8 cellular contexts compared by ENCODE assay signal in the genomic region with DNA sequence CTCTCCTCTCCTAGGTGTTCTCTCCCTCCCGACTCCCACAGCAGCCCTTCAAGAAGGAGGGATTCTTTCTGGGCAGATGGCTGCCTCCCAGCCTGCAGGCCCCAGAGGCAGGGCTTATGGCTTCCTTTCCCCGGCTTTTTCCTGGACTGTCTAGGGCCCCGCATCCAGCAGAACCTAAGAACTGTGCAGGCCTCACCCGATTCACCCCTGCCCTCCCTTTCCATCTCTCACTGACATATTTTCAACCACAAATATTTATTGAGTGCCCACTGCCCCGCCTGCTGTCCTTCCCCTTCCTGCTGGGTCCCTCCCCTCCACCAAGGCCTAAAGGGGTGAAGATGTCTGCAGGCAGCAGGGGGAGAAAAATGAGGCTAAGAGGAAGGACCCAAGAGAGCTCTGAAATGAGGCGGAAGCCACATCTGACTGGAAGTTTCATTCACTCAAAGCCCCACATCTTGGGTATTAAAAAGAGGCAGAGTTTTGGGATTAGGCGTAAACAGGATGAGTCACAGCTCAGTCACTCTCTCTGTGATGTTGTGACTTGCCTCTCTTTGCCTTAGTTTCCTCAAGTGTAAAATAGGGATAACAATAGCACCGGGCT. TPM values are rescaled to one million over a fixed set of nuclear protein-coding genes. Genes with fewer than 3 reads are reported as not detected.
DNase-seq lines count a peak whose midpoint lies in the region; ATAC-seq, FAIRE-seq and TF ChIP-seq lines count a peak whose summit lies in the region.

No MANE protein-coding gene starts in this region.

- H3K4me1 ChIP-seq in A673 (ENCODE audit: insufficient read depth, low read length, poor library complexity, severe bottlenecking) = peaks cover 12% of the 10 kb centered on the region
- H3K4me1 ChIP-seq in mucosa of stomach (ENCODE audit: control insufficient read depth, insufficient read depth, low read length) = peaks cover 71% of the 10 kb centered on the region

- H3K9ac ChIP-seq in mucosa of stomach (ENCODE audit: low read length) = peak overlapping the region; percentile 91

- H3K4me3 ChIP-seq in A673 (ENCODE audit: low read depth, low read length, poor library complexity, severe bottlenecking) = no peak overlapping the region
- H3K4me3 ChIP-seq in bronchial epithelial cell (ENCODE audit: low read depth, low read length) = peak overlapping the region; percentile 43
- peak overlapping the region; percentile 98 for H3K4me3 ChIP-seq in mucosa of stomach (ENCODE audit: low read length)

- intact Hi-C loops in A673 (cut with micrococcal nuclease; ENCODE audit: unreplicated experiment) = no loop called here

- TF ChIP-seq CTCF in A673 (conservative IDR thresholded peaks at IDR 0.05; ENCODE audit: low read depth, low read length) (no peak), bronchial epithelial cell (IDR thresholded peaks at IDR 0.05; ENCODE audit: insufficient read depth, low read length, severe bottlenecking) (no peak)

- H3K36me3 ChIP-seq in A673 (ENCODE audit: insufficient read depth, low read length, poor library complexity, severe bottlenecking) (no peaks in the 10 kb centered on the region), bronchial epithelial cell (ENCODE audit: control insufficient read depth, insufficient read depth, low read length) (peaks cover 1% of the 10 kb centered on the region), mucosa of stomach (ENCODE audit: control insufficient read depth, insufficient read depth, low read length) (peaks cover 4% of the 10 kb centered on the region)

- BruUV-seq in A673 (replicated peaks; lab: Mats Ljungman, UMichigan) = no TSS peak

- CTCF ChIA-PET in A673 (lab: Charles Lee) = no interaction called here

- peak overlapping the region; percentile 41 for H3K27ac ChIP-seq in A673 (ENCODE audit: low read depth, low read length, poor library complexity, severe bottlenecking)

- no peak for TF ChIP-seq POLR2A in GM12891 (IDR thresholded peaks at IDR 0.05; ENCODE audit: low read depth, low read length)

- POLR2A ChIA-PET in A673 (lab: Charles Lee; ENCODE audit: low non-redundant PET) = no interaction called here

- FAIRE-seq in GM12891 (lab: Jason Lieb, UNC) (peak; percentile 56), bronchial epithelial cell (lab: Jason Lieb, UNC) (no peak)

- DNase-seq in A673 (ENCODE audit: low spot score) (peak; percentile 66), GM12891 (ENCODE audit: insufficient read length, low spot score) (no peak), NCI-H748 treated with DMSO at 0.1 percent for 48 hours (lab: John Stamatoyannopoulos, UW) (peak; percentile 39), bronchial epithelial cell (ENCODE audit: low read depth) (peak; percentile 98), amygdala (lab: John Stamatoyannopoulos, UW) (no peak)
- DNase-seq in activated effector memory CD4-positive, alpha-beta T cell treated with Interleukin-2 at 50 U/mL for 16 hours = no peak

- H3K27me3 ChIP-seq in A673 (replicated peaks; ENCODE audit: insufficient read depth, low read depth, low read length, poor library complexity) = no peaks in the 10 kb centered on the region
- H3K27me3 ChIP-seq in bronchial epithelial cell (ENCODE audit: control insufficient read depth, insufficient read depth, low read length) = no peaks in the 10 kb centered on the region
- H3K27me3 ChIP-seq in mucosa of stomach (ENCODE audit: control insufficient read depth, insufficient read depth, low read length) = no peaks in the 10 kb centered on the region

- H3K9me3 ChIP-seq in A673 (ENCODE audit: low read depth, low read length, poor library complexity, severe bottlenecking) (no peaks in the 10 kb centered on the region), mucosa of stomach (ENCODE audit: control insufficient read depth, low read length) (no peaks in the 10 kb centered on the region)

- no peak for ATAC-seq in GM21825 (IDR thresholded peaks at IDR 0.05; ENCODE audit: unreplicated experiment)

TF ChIP-seq in GM12891, 5 proteins besides CTCF, POLR2A, EP300 and RAD21:
- TF ChIP-seq TAF1 (IDR thresholded peaks at IDR 0.05; ENCODE audit: low read depth, low read length) (no peak), POLR2AphosphoS5 (IDR thresholded peaks at IDR 0.05; ENCODE audit: low read depth, low read length) (no peak), POU2F2 (IDR thresholded peaks at IDR 0.05; ENCODE audit: low read depth, low read length) (no peak), PAX5 (IDR thresholded peaks at IDR 0.05; ENCODE audit: insufficient read depth, low read length, severe bottlenecking) (no peak), SPI1 (IDR thresholded peaks at IDR 0.05; ENCODE audit: low read depth, low read length) (no peak)
TF ChIP-seq in GM12891: peak in this region for 0.

RNA-seq across cellular contexts. Expression of gene SCNN1A, which starts 2.9 kb away (rescaled TPM):
- not detected in 2 replicates for total RNA-seq in A673 (2021)
- 0.12 TPM for polyA plus RNA-seq in GM12891 (2012; ENCODE audit: low read depth, missing spikeins)
- 54.5 and 57.7 TPM in 2 replicates for total RNA-seq in bronchial epithelial cell

RNA-seq across cellular contexts. Expression of gene LTBR, which starts 11.5 kb away (rescaled TPM):
- total RNA-seq in A673 (2021) = 25.7 and 27.5 TPM in 2 replicates
- 3.5 TPM for polyA plus RNA-seq in GM12891 (2012; ENCODE audit: low read depth, missing spikeins)
- total RNA-seq in bronchial epithelial cell = 55.8 and 60.6 TPM in 2 replicates

RNA-seq across cellular contexts. Expression of gene TNFRSF1A, which starts 30.6 kb away (rescaled TPM):
- 82.6 and 91.5 TPM in 2 replicates for total RNA-seq in A673 (2021)
- polyA plus RNA-seq in GM12891 (2012; ENCODE audit: low read depth, missing spikeins) = 8.1 TPM
- total RNA-seq in bronchial epithelial cell = 26.9 and 47.0 TPM in 2 replicates

Comparison
In these comparisons a context has a peak if more than half of its experiments do, and no peak if none do; other contexts are left out.
1. DNase-seq: peak in A673 (single experiment), NCI-H748 treated with DMSO at 0.1 percent for 48 hours (single experiment) and bronchial epithelial cell (single experiment); none in GM12891 (single experiment), amygdala (0 of 56) and activated effector memory CD4-positive, alpha-beta T cell treated with Interleukin-2 at 50 U/mL for 16 hours (single experiment).
2. RNA of gene SCNN1A, which starts 2.9 kb away (total RNA-seq): 54.5 to 57.7 TPM in bronchial epithelial cell; not detected in A673; every median in the first group is over 10 times any median in the second.